In genomic region chr1:59045636-59046035, GRCh38 we compare ENCODE assay signal across 15 cellular contexts.
DNase-seq lines count a peak whose midpoint lies in the region; ATAC-seq and TF ChIP-seq lines count a peak whose summit lies in the region.
"Had no signal": no experiment of that assay in that cellular context is flagged by ENCODE, and none has a peak within 500 bp of the region (broad histone marks: within the 10 kb centered on the region; RNA-seq: fewer than 3 reads in every experiment).

No MANE protein-coding gene starts in this region.

- no peaks in the 10 kb centered on the region for H4K20me1 ChIP-seq in DND-41 (ENCODE audit: insufficient read depth, low read length)
- no peaks in the 10 kb centered on the region for H4K20me1 ChIP-seq in OCI-LY3 (ENCODE audit: insufficient read depth, low read length)
- H4K20me1 ChIP-seq: BLaER1 had no signal

- H3K4me1 ChIP-seq in DND-41 (ENCODE audit: insufficient read depth, low read length): peaks cover 46% of the 10 kb centered on the region
- H3K4me1 ChIP-seq in OCI-LY3 (ENCODE audit: low read length): peaks cover 33% of the 10 kb centered on the region

- TF ChIP-seq CTCF in DND-41 (IDR thresholded peaks at IDR 0.05; ENCODE audit: borderline replicate concordance, extremely low read depth, low read length, poor library complexity, severe bottlenecking) (no peak), OCI-LY3 (IDR thresholded peaks at IDR 0.05; ENCODE audit: low read depth, low read length) (no peak), chondrocyte (IDR thresholded peaks at IDR 0.05) (no peak)

- H3K27ac Mint-ChIP-seq in memory B cell (peak overlapping the region; percentile 76), chondrocyte (ENCODE audit: unreplicated experiment) (no peak overlapping the region)

- no peak overlapping the region for H3K4me3 Mint-ChIP-seq in memory B cell
- H3K4me3 Mint-ChIP-seq in chondrocyte (ENCODE audit: unreplicated experiment): no peak overlapping the region
- H3K4me3 Mint-ChIP-seq: activated T-cell treated with anti-CD3 and anti-CD28 coated beads, Interleukin-2, amount 50 U/mL, for 4 hours had no signal

- H3K9me3 Mint-ChIP-seq in memory B cell: no peaks in the 10 kb centered on the region
- peaks cover 5% of the 10 kb centered on the region for H3K9me3 Mint-ChIP-seq in chondrocyte (ENCODE audit: low read depth)
- H3K9me3 Mint-ChIP-seq: activated T-cell treated with anti-CD3 and anti-CD28 coated beads, Interleukin-2, amount 50 U/mL, for 4 hours had no signal

- ATAC-seq in DND-41 (ENCODE audit: insufficient read depth, low read depth) (no peak), GM19452 (IDR thresholded peaks at IDR 0.05; ENCODE audit: unreplicated experiment) (peak; percentile 45), memory B cell (ENCODE audit: low read depth) (no peak), HG03520 (IDR thresholded peaks at IDR 0.05; ENCODE audit: unreplicated experiment) (no peak), GM18519 (IDR thresholded peaks at IDR 0.05; ENCODE audit: low FRiP score, unreplicated experiment) (no peak)
- ATAC-seq: left lung had no signal

- no peaks in the 10 kb centered on the region for H3K36me3 ChIP-seq in DND-41 (ENCODE audit: insufficient read depth, low read length)
- peaks cover 8% of the 10 kb centered on the region for H3K36me3 ChIP-seq in OCI-LY3 (replicated peaks; ENCODE audit: low read depth, low read length)
- H3K36me3 ChIP-seq: BLaER1, left lung had no signal

- H3K9me3 ChIP-seq in DND-41 (ENCODE audit: insufficient read depth, low read length, severe bottlenecking) (no peaks in the 10 kb centered on the region), OCI-LY3 (ENCODE audit: insufficient read depth, low read length) (no peaks in the 10 kb centered on the region)
- H3K9me3 ChIP-seq: BLaER1, left lung had no signal

- H3K36me3 Mint-ChIP-seq in memory B cell: peaks cover 12% of the 10 kb centered on the region
- no peaks in the 10 kb centered on the region for H3K36me3 Mint-ChIP-seq in chondrocyte (ENCODE audit: low read depth)

- H2AFZ ChIP-seq in DND-41 (ENCODE audit: low read depth, low read length) (no peak overlapping the region), OCI-LY3 (ENCODE audit: low read depth, low read length) (no peak overlapping the region)

- DNase-seq in DND-41 (no peak), memory B cell (ENCODE audit: low spot score in 2 of 2) (no peak), ecto neural progenitor cell (ENCODE audit: low spot score) (no peak), chondrocyte (ENCODE audit: low spot score) (no peak)
- DNase-seq: activated T-cell treated with anti-CD3 and anti-CD28 coated beads, Interleukin-2, amount 50 U/mL, for 4 hours; hypothalamus; left lung; NCI-H1105 treated with DMSO at 0.1 percent for 48 hours; NCI-H345 had no signal

- peak overlapping the region; percentile 53; the same call in 1 of the 2 replicates for H3K27ac ChIP-seq in DND-41 (ENCODE audit: low read length)
- peak overlapping the region; percentile 93 for H3K27ac ChIP-seq in OCI-LY3 (ENCODE audit: low read length)
- H3K27ac ChIP-seq: BLaER1, KMS-11, left lung had no signal

- no peak overlapping the region for H3K4me3 ChIP-seq in DND-41 (ENCODE audit: low read depth in 1 of 2, low read length in 2 of 2)
- no peak overlapping the region for H3K4me3 ChIP-seq in OCI-LY3 (ENCODE audit: low read length)
- H3K4me3 ChIP-seq: BLaER1, left lung had no signal

- H3K27me3 ChIP-seq in DND-41 (ENCODE audit: insufficient read depth, low read length, poor library complexity): no peaks in the 10 kb centered on the region
- H3K27me3 ChIP-seq in OCI-LY3 (ENCODE audit: low read depth, low read length): no peaks in the 10 kb centered on the region
- H3K27me3 ChIP-seq: BLaER1, left lung had no signal

- H3K9ac ChIP-seq in DND-41 (ENCODE audit: low read depth, low read length): no peak overlapping the region
- H3K9ac ChIP-seq in OCI-LY3 (ENCODE audit: low read length): no peak overlapping the region; the same call in 1 of the 2 replicates
- H3K9ac ChIP-seq: BLaER1, KMS-11 had no signal

- no peak overlapping the region for H3K4me2 ChIP-seq in DND-41 (ENCODE audit: insufficient read depth, low read length)
- H3K4me2 ChIP-seq in OCI-LY3 (ENCODE audit: low read length): no peak overlapping the region
- H3K4me2 ChIP-seq: BLaER1 had no signal

- H3K79me2 ChIP-seq in DND-41 (ENCODE audit: insufficient read depth, low read length) (no peaks in the 10 kb centered on the region), OCI-LY3 (ENCODE audit: low read length) (no peaks in the 10 kb centered on the region)

- H3K27me3 Mint-ChIP-seq in memory B cell (no peaks in the 10 kb centered on the region), chondrocyte (ENCODE audit: low read depth) (no peaks in the 10 kb centered on the region)

- H3K4me1 Mint-ChIP-seq in memory B cell (peaks cover 27% of the 10 kb centered on the region), chondrocyte (ENCODE audit: low read depth) (peaks cover 18% of the 10 kb centered on the region)
